In genomic region chr17:5011928-5012327, GRCh38 we compare ENCODE assay signal across 15 cellular contexts. TPM values are rescaled to one million over a fixed set of nuclear protein-coding genes. Genes with fewer than 3 reads are reported as not detected.
A peak's percentile ranks its signal among the peaks of the same experiment; 100 is the strongest.
DNase-seq lines count a peak whose midpoint lies in the region; ATAC-seq and TF ChIP-seq lines count a peak whose summit lies in the region.
"Had no signal": no experiment of that assay in that cellular context is flagged by ENCODE, and none has a peak within 500 bp of the region (broad histone marks: within the 10 kb centered on the region; RNA-seq: fewer than 3 reads in every experiment).

No MANE protein-coding gene starts in this region.

- H3K9me3 Mint-ChIP-seq in MCF 10A (ENCODE audit: unreplicated experiment): no peaks in the 10 kb centered on the region
- H3K9me3 Mint-ChIP-seq in stimulated activated memory B cell treated with anti-CD40 and anti-IgM and Interleukin-4, amounts not matched to agents 10 μg/mL and 1 μg/mL and 100 μg/mL, for 72 hours: no peaks in the 10 kb centered on the region
- H3K9me3 Mint-ChIP-seq: endodermal cell had no signal

- DNase-seq in MCF 10A (ENCODE audit: unreplicated experiment) (no peak), breast epithelium (ENCODE audit: low spot score in 2 of 2) (no peak), NCI-H226 (peak; percentile 47), choroid plexus epithelial cell (ENCODE audit: low read depth) (peak; percentile 79), superior temporal gyrus (ENCODE audit: extremely low spot score) (no peak), HT-29 (ENCODE audit: low spot score) (no peak)
- DNase-seq: BE2C, endodermal cell, GF-D8, naive B cell, NCI-H1417 treated with DMSO at 0.1 percent for 48 hours, T1000 had no signal

- H3K9me3 ChIP-seq in breast epithelium: no peaks in the 10 kb centered on the region
- H3K9me3 ChIP-seq: BE2C had no signal

- no peak overlapping the region for H3K4me3 Mint-ChIP-seq in MCF 10A (ENCODE audit: unreplicated experiment)
- H3K4me3 Mint-ChIP-seq in stimulated activated memory B cell treated with anti-CD40 and anti-IgM and Interleukin-4, amounts not matched to agents 10 μg/mL and 1 μg/mL and 100 μg/mL, for 72 hours: no peak overlapping the region
- H3K4me3 Mint-ChIP-seq: endodermal cell, naive B cell had no signal

- H3K4me1 ChIP-seq in breast epithelium: no peaks in the 10 kb centered on the region
- H3K4me1 ChIP-seq: BE2C had no signal

- H3K27me3 ChIP-seq in breast epithelium: no peaks in the 10 kb centered on the region
- H3K27me3 ChIP-seq: BE2C had no signal

- no peaks in the 10 kb centered on the region for H3K27me3 Mint-ChIP-seq in MCF 10A (ENCODE audit: insufficient read depth, unreplicated experiment)
- no peaks in the 10 kb centered on the region for H3K27me3 Mint-ChIP-seq in stimulated activated memory B cell treated with anti-CD40 and anti-IgM and Interleukin-4, amounts not matched to agents 10 μg/mL and 1 μg/mL and 100 μg/mL, for 72 hours

- peaks cover 12% of the 10 kb centered on the region for H3K36me3 ChIP-seq in breast epithelium
- H3K36me3 ChIP-seq: BE2C had no signal

- H3K27ac Mint-ChIP-seq in MCF 10A (ENCODE audit: low read depth, unreplicated experiment): peak overlapping the region; percentile 69
- H3K27ac Mint-ChIP-seq in stimulated activated memory B cell treated with anti-CD40 and anti-IgM and Interleukin-4, amounts not matched to agents 10 μg/mL and 1 μg/mL and 100 μg/mL, for 72 hours: no peak overlapping the region
- H3K27ac Mint-ChIP-seq: endodermal cell, naive B cell had no signal

- intact Hi-C loops in MCF 10A (cut with micrococcal nuclease): no loop called here
- intact Hi-C loops in breast epithelium (cut with DNase I; ENCODE audit: low total_unique reads): no loop called here

- H3K4me3 ChIP-seq in breast epithelium (no peak overlapping the region), choroid plexus epithelial cell (ENCODE audit: low read depth, low read length) (no peak overlapping the region)
- H3K4me3 ChIP-seq: smooth muscle cell had no signal

- H3K27ac ChIP-seq in breast epithelium: no peak overlapping the region

- peaks cover 8% of the 10 kb centered on the region for H3K4me1 Mint-ChIP-seq in MCF 10A (ENCODE audit: insufficient read depth, unreplicated experiment)
- H3K4me1 Mint-ChIP-seq in stimulated activated memory B cell treated with anti-CD40 and anti-IgM and Interleukin-4, amounts not matched to agents 10 μg/mL and 1 μg/mL and 100 μg/mL, for 72 hours: peaks cover 14% of the 10 kb centered on the region
- H3K4me1 Mint-ChIP-seq: endodermal cell had no signal

- peak; percentile 31 for ATAC-seq in stimulated activated memory B cell treated with anti-CD40 and anti-IgM and Interleukin-4, amounts not matched to agents 10 μg/mL and 1 μg/mL and 100 μg/mL, for 72 hours
- ATAC-seq in GM21717 (IDR thresholded peaks at IDR 0.05; ENCODE audit: unreplicated experiment): no peak

- no peak for TF ChIP-seq CTCF in MCF 10A (IDR thresholded peaks at IDR 0.05; ENCODE audit: unreplicated experiment)
- TF ChIP-seq CTCF in breast epithelium (IDR thresholded peaks at IDR 0.05): no peak
- no peak for TF ChIP-seq CTCF in choroid plexus epithelial cell (conservative IDR thresholded peaks at IDR 0.05; ENCODE audit: low read depth, low read length)

- no TSS peak for BruUV-seq in MCF 10A (replicated peaks; lab: Mats Ljungman, UMichigan)

- TF ChIP-seq POLR2A in breast epithelium (IDR thresholded peaks at IDR 0.05): no peak

- POLR2A ChIA-PET in MCF 10A (lab: Yijun Ruan, JAX): no interaction called here

- CTCF ChIA-PET in MCF 10A (lab: Yijun Ruan, JAX): no interaction called here

- H3K36me3 Mint-ChIP-seq in MCF 10A (ENCODE audit: insufficient read depth, unreplicated experiment): peaks cover 76% of the 10 kb centered on the region
- H3K36me3 Mint-ChIP-seq in stimulated activated memory B cell treated with anti-CD40 and anti-IgM and Interleukin-4, amounts not matched to agents 10 μg/mL and 1 μg/mL and 100 μg/mL, for 72 hours: peaks cover 66% of the 10 kb centered on the region

RNA-seq across cellular contexts. Expression of gene KIF1C, which starts 14.2 kb away (rescaled TPM):
- 84.8 and 100 TPM in 2 replicates for total RNA-seq in MCF 10A (2022)
- total RNA-seq in breast epithelium: 10 to 100 TPM; 37.5 to 88.5 (median 50.5) TPM
- total RNA-seq in HT-29 (2014; rRNA removed; shearing (Covaris generic)): 75.3 and 83.6 TPM in 2 replicates

RNA-seq across cellular contexts. Expression of gene INCA1, which starts 14.6 kb away (rescaled TPM):
- total RNA-seq in MCF 10A (2022) (0.44 and 0.49 TPM in 2 replicates), breast epithelium (1 to 10 TPM in 2 of 3 donors, under 1 TPM in 1; 0.66 to 2.9 (median 1.9) TPM)
- total RNA-seq in HT-29 (2014; rRNA removed; shearing (Covaris generic)): 0.13 and 0.81 TPM in 2 replicates
- total RNA-seq: smooth muscle cell had no signal

RNA-seq across cellular contexts. Expression of gene SLC52A1, which starts 23.3 kb away (rescaled TPM):
- total RNA-seq in MCF 10A (2022) (not detected in 2 replicates), breast epithelium (under 1 TPM; 0.29 to 0.98 (median 0.32) TPM)
- total RNA-seq in HT-29 (2014; rRNA removed; shearing (Covaris generic)): not detected in 2 replicates

RNA-seq across cellular contexts. Expression of gene CAMTA2, which starts 24.5 kb away (rescaled TPM):
- 126 and 154 TPM in 2 replicates for total RNA-seq in MCF 10A (2022)
- 10 to 100 TPM; 11.0 to 17.7 (median 13.5) TPM for total RNA-seq in breast epithelium
- 3.2 and 7.3 TPM in 2 replicates for total RNA-seq in HT-29 (2014; rRNA removed; shearing (Covaris generic))

RNA-seq across cellular contexts. Expression of gene SPAG7, which starts 44.3 kb away (rescaled TPM):
- total RNA-seq in MCF 10A (2022) (112 and 151 TPM in 2 replicates), breast epithelium (10 to 100 TPM; 42.6 to 57.8 (median 55.2) TPM)
- total RNA-seq in HT-29 (2014; rRNA removed; shearing (Covaris generic)): 20.0 and 25.7 TPM in 2 replicates

Comparison
In these comparisons a context has a peak if more than half of its experiments do, and no peak if none do; other contexts are left out.
1. DNase-seq: peak in NCI-H226 (single experiment) and choroid plexus epithelial cell (single experiment); none in MCF 10A (single experiment), breast epithelium (0 of 2), superior temporal gyrus (single experiment) and HT-29 (single experiment).